ENCODE assay signal across 21 cellular contexts in genomic region chr22:36964110-36964509, GRCh38. TPM values are rescaled to one million over a fixed set of nuclear protein-coding genes. Genes with fewer than 3 reads are reported as not detected.
DNase-seq lines count a peak whose midpoint lies in the region; ATAC-seq, FAIRE-seq and TF ChIP-seq lines count a peak whose summit lies in the region.
"Had no signal": no experiment of that assay in that cellular context is flagged by ENCODE, and none has a peak within 500 bp of the region (broad histone marks: within the 10 kb centered on the region; RNA-seq: fewer than 3 reads in every experiment).

No MANE protein-coding gene starts in this region.

- no peaks in the 10 kb centered on the region for H3K79me1 ChIP-seq in mesendoderm (ENCODE audit: low read length)

- H3K27me3 Mint-ChIP-seq in T-helper 17 cell (peaks cover 17% of the 10 kb centered on the region), activated B cell treated with CpG ODN at 0.5 μM for 24 hours (peaks cover 21% of the 10 kb centered on the region)

- no peaks in the 10 kb centered on the region for H3K79me2 ChIP-seq in mesendoderm (ENCODE audit: control insufficient read depth, insufficient read depth, low read length)

- no peaks in the 10 kb centered on the region for H3K27me3 ChIP-seq in mesendoderm (ENCODE audit: insufficient read depth, low read length, poor library complexity)

- H2BK120ac ChIP-seq in mesendoderm (ENCODE audit: low read depth, low read length) = no peak overlapping the region

- POLR2A ChIA-PET in activated B cell treated with CpG ODN at 0.5 μM for 24 hours (lab: Charles Lee) = no interaction called here

- no peak overlapping the region for H4K8ac ChIP-seq in mesendoderm (ENCODE audit: low read depth, low read length)

- intact Hi-C loops in activated B cell treated with CpG ODN at 0.5 μM for 24 hours (cut with micrococcal nuclease) = no loop called here

- FAIRE-seq in H54 (lab: Jason Lieb, UNC) = no peak
- FAIRE-seq: A204.1, D721Med, G401.6, GM12892, HepG2, HTR-8/SVneo had no signal

- H2BK15ac ChIP-seq in mesendoderm (replicated peaks; ENCODE audit: low read depth) = no peak overlapping the region

- H3K9ac ChIP-seq in mesendoderm (ENCODE audit: low read length) = no peak overlapping the region

- H3K4me1 Mint-ChIP-seq in T-helper 17 cell (no peaks in the 10 kb centered on the region), activated B cell treated with CpG ODN at 0.5 μM for 24 hours (no peaks in the 10 kb centered on the region)

- CTCF ChIA-PET in activated B cell treated with CpG ODN at 0.5 μM for 24 hours (lab: Charles Lee) = interaction anchor here (1.5 kb wide), 1 partner anchor 108 kb away, joined by 3 read pairs; no protein-coding TSS in a partner anchor

- no peak for TF ChIP-seq POLR2A in H54 (IDR thresholded peaks at IDR 0.05; ENCODE audit: low read depth, low read length)

- H3K9me3 ChIP-seq in T-helper 17 cell (ENCODE audit: control insufficient read depth, low read length, poor library complexity, severe bottlenecking) = no peaks in the 10 kb centered on the region

- H3K23ac ChIP-seq in mesendoderm (ENCODE audit: low read length) = no peak overlapping the region

- no peak overlapping the region for H3K4ac ChIP-seq in mesendoderm (ENCODE audit: low read depth, low read length)

- DNase-seq in GF-D8 (lab: John Stamatoyannopoulos, UW) (peak; percentile 41), T-helper 17 cell (no peak), activated B cell treated with CpG ODN at 0.5 μM for 24 hours (no peak), mesendoderm (peak; percentile 29), H54 (ENCODE audit: insufficient read length, low spot score) (no peak), kidney glomerular epithelial cell (lab: John Stamatoyannopoulos, UW) (no peak), medulla oblongata (ENCODE audit: extremely low spot score) (no peak)
- DNase-seq: CD8-positive, alpha-beta T cell; COR-L47; DMS153; DMS79 treated with DMSO at 0.1 percent for 48 hours; EL; GOT3; HCEC 1CT had no signal

- no peak for ATAC-seq in T-helper 17 cell
- ATAC-seq in activated B cell treated with CpG ODN at 0.5 μM for 24 hours (ENCODE audit: low read depth) = no peak
- ATAC-seq: CD8-positive, alpha-beta T cell; HepG2 had no signal

- H3K36me3 Mint-ChIP-seq in T-helper 17 cell (ENCODE audit: low read depth) (peaks cover 3% of the 10 kb centered on the region), activated B cell treated with CpG ODN at 0.5 μM for 24 hours (ENCODE audit: low read depth) (no peaks in the 10 kb centered on the region)
- H3K36me3 Mint-ChIP-seq: CD14-positive monocyte; CD8-positive, alpha-beta T cell had no signal

- H3K27ac Mint-ChIP-seq in T-helper 17 cell (peak overlapping the region; percentile 16), activated B cell treated with CpG ODN at 0.5 μM for 24 hours (peak overlapping the region; percentile 18)
- H3K27ac Mint-ChIP-seq: CD14-positive monocyte; CD8-positive, alpha-beta T cell had no signal

- H3K9me3 Mint-ChIP-seq in activated B cell treated with CpG ODN at 0.5 μM for 24 hours = no peaks in the 10 kb centered on the region
- H3K9me3 Mint-ChIP-seq: CD8-positive, alpha-beta T cell had no signal

- H3K56ac ChIP-seq in mesendoderm (ENCODE audit: low read length) = no peak overlapping the region

- no peaks in the 10 kb centered on the region for H3K4me1 ChIP-seq in mesendoderm (ENCODE audit: control insufficient read depth, low read depth, low read length)

- H4K5ac ChIP-seq in mesendoderm (ENCODE audit: low read length) = no peak overlapping the region

- no peak overlapping the region for H3K18ac ChIP-seq in mesendoderm (ENCODE audit: low read length)

- H3K4me2 ChIP-seq in mesendoderm (ENCODE audit: low read length) = no peak overlapping the region

- no peak overlapping the region for H2AK5ac ChIP-seq in mesendoderm (ENCODE audit: low read length)

- no peak overlapping the region for H3K27ac ChIP-seq in mesendoderm (ENCODE audit: low read depth, low read length)

- H3K4me3 Mint-ChIP-seq in T-helper 17 cell (no peak overlapping the region), activated B cell treated with CpG ODN at 0.5 μM for 24 hours (no peak overlapping the region)
- H3K4me3 Mint-ChIP-seq: CD14-positive monocyte; CD8-positive, alpha-beta T cell had no signal

- no peak overlapping the region for H2BK5ac ChIP-seq in mesendoderm (ENCODE audit: low read length)

- H3K36me3 ChIP-seq in mesendoderm (ENCODE audit: control insufficient read depth, insufficient read depth, low read length) = no peaks in the 10 kb centered on the region

- no peak overlapping the region for H3K4me3 ChIP-seq in mesendoderm (ENCODE audit: low read length)

- TF ChIP-seq CTCF in activated B cell treated with CpG ODN at 0.5 μM for 24 hours (IDR thresholded peaks at IDR 0.05) = no peak

RNA-seq across cellular contexts. Expression of gene CSF2RB, which starts 50.7 kb away (rescaled TPM):
- total RNA-seq in T-helper 17 cell (1 to 10 TPM; 5.1 to 8.0 TPM), activated B cell treated with CpG ODN at 0.5 μM for 24 hours (141 and 152 TPM in 2 replicates)
- 0.01 TPM for polyA plus RNA-seq in mesendoderm (2013, experiment 1 of 2)
- polyA plus RNA-seq in mesendoderm (2013, experiment 2 of 2) = 0.03 TPM
- total RNA-seq: HepG2 had no signal
- polyA plus RNA-seq: HepG2 had no signal

RNA-seq across cellular contexts. Expression of gene TST, which starts 55.1 kb away (rescaled TPM):
- total RNA-seq in T-helper 17 cell (10 to 100 TPM in 1 of 2 donors, under 1 TPM in 1; 0.60 to 10.7 TPM), activated B cell treated with CpG ODN at 0.5 μM for 24 hours (7.2 TPM in 2 replicates)
- polyA plus RNA-seq in mesendoderm (2013, experiment 1 of 2) = 13.0 TPM
- 11.7 TPM for polyA plus RNA-seq in mesendoderm (2013, experiment 2 of 2)
- total RNA-seq: CD8-positive, alpha-beta T cell had no signal

RNA-seq across cellular contexts. Expression of gene MPST, which starts 55.4 kb away (rescaled TPM):
- total RNA-seq in T-helper 17 cell = 10 to 100 TPM in 1 of 2 donors, 1 to 10 TPM in 1; 6.4 to 12.3 TPM
- 15.6 and 17.7 TPM in 2 replicates for total RNA-seq in activated B cell treated with CpG ODN at 0.5 μM for 24 hours
- polyA plus RNA-seq in mesendoderm (2013, experiment 1 of 2) = 57.1 TPM
- 58.0 TPM for polyA plus RNA-seq in mesendoderm (2013, experiment 2 of 2)

Comparison
In these comparisons a context has a peak if more than half of its experiments do, and no peak if none do; other contexts are left out.
1. DNase-seq: peak in GF-D8 (single experiment) and mesendoderm (single experiment); none in T-helper 17 cell (0 of 3), activated B cell treated with CpG ODN at 0.5 μM for 24 hours (single experiment), H54 (single experiment), kidney glomerular epithelial cell (single experiment) and medulla oblongata (single experiment).
2. RNA of gene CSF2RB, which starts 50.7 kb away (total RNA-seq): 141 to 152 TPM in activated B cell treated with CpG ODN at 0.5 μM for 24 hours; 5.1 to 8.0 TPM in T-helper 17 cell; every median in the first group is over 10 times any median in the second.